In the genomic region with DNA sequence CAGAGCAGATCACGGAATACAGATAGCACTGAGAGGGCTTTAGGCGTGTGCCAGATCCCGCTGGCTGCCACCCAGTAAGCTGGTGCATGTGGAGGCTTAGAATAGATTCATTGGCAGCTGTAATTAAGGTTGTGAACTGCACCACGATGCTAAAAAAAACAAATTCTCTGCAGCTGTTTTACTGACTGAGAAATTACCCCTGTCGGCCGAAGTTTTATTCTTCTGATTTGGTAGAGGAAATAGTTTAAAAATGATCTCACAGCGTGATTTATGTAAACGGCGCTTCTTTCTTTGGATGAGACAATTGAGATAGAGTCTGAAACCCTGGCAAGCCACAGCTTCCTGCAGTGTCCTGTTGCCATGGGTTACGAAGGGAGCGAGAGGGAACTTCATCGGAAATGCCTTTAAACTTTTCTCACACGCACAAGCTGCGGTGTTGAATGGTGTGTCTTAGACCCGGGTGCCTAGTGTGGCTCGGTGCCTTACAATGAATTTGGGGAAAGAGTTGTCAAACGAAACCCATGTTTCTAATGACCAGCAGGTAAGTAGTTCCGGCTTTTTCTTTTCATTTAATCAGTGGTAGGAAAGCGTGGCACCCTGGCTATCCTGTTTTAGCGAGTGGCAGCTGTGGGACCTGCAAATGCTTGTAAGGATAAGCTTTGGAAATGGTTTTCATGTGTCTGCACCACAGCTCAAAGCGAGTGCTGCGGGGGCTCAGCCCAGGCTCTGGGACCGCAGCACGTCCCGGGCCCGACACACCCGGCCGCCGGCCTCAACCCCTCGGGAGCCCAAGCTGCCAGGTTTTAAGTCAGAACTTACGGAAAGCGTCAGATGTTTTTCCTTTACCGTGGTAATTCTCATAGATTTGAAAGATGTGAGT, we compare ENCODE assay signal across 8 cellular contexts.
DNase-seq lines count a peak whose midpoint lies in the region; ATAC-seq and TF ChIP-seq lines count a peak whose summit lies in the region.

No MANE protein-coding gene starts in this region.

- peaks cover 38% of the 10 kb centered on the region for H3K4me1 ChIP-seq in upper lobe of right lung

- no peaks in the 10 kb centered on the region for H3K9me3 ChIP-seq in upper lobe of right lung

- ATAC-seq in upper lobe of right lung: peak; percentile 45
- ATAC-seq in HG03108 (IDR thresholded peaks at IDR 0.05; ENCODE audit: unreplicated experiment): no peak

- intact Hi-C loops in upper lobe of right lung (cut with DNase I): no loop called here

- H3K36me3 ChIP-seq in upper lobe of right lung: no peaks in the 10 kb centered on the region

- peak; percentile 66 for DNase-seq in stimulated activated CD4-positive, alpha-beta T cell treated with anti-CD3 and anti-CD28 coated beads, Interleukin-15, amount 100 ng/mL, for 24 hours
- DNase-seq in stimulated activated CD4-positive, alpha-beta T cell treated with anti-CD3 and anti-CD28 coated beads, Interleukin-4, amount 100 ng/mL, for 1 hour: no peak
- DNase-seq in RPMI7951 (ENCODE audit: low read depth) (peak; percentile 84), choroid plexus epithelial cell (ENCODE audit: low read depth) (peak; percentile 88), lung microvascular endothelial cell (ENCODE audit: low read depth in 2 of 2) (peak; percentile 57 to 95), upper lobe of right lung (no peak), LoVo (ENCODE audit: low spot score) (no peak)

- H3K27me3 ChIP-seq in upper lobe of right lung: no peaks in the 10 kb centered on the region

- H3K4me3 ChIP-seq in choroid plexus epithelial cell (ENCODE audit: low read depth, low read length): peak overlapping the region; percentile 52
- H3K4me3 ChIP-seq in upper lobe of right lung: peak overlapping the region; percentile 25

- TF ChIP-seq CTCF in choroid plexus epithelial cell (conservative IDR thresholded peaks at IDR 0.05; ENCODE audit: low read depth, low read length): no peak
- TF ChIP-seq CTCF in upper lobe of right lung (IDR thresholded peaks at IDR 0.05): no peak

- H3K27ac ChIP-seq in upper lobe of right lung: peak overlapping the region; percentile 56

Comparison
In these comparisons a context has a peak if more than half of its experiments do, and no peak if none do; other contexts are left out.
1. DNase-seq: peak in stimulated activated CD4-positive, alpha-beta T cell treated with anti-CD3 and anti-CD28 coated beads, Interleukin-15, amount 100 ng/mL, for 24 hours (single experiment), RPMI7951 (single experiment), choroid plexus epithelial cell (single experiment) and lung microvascular endothelial cell (2 of 2); none in stimulated activated CD4-positive, alpha-beta T cell treated with anti-CD3 and anti-CD28 coated beads, Interleukin-4, amount 100 ng/mL, for 1 hour (single experiment), upper lobe of right lung (single experiment) and LoVo (single experiment).